In the genomic region with DNA sequence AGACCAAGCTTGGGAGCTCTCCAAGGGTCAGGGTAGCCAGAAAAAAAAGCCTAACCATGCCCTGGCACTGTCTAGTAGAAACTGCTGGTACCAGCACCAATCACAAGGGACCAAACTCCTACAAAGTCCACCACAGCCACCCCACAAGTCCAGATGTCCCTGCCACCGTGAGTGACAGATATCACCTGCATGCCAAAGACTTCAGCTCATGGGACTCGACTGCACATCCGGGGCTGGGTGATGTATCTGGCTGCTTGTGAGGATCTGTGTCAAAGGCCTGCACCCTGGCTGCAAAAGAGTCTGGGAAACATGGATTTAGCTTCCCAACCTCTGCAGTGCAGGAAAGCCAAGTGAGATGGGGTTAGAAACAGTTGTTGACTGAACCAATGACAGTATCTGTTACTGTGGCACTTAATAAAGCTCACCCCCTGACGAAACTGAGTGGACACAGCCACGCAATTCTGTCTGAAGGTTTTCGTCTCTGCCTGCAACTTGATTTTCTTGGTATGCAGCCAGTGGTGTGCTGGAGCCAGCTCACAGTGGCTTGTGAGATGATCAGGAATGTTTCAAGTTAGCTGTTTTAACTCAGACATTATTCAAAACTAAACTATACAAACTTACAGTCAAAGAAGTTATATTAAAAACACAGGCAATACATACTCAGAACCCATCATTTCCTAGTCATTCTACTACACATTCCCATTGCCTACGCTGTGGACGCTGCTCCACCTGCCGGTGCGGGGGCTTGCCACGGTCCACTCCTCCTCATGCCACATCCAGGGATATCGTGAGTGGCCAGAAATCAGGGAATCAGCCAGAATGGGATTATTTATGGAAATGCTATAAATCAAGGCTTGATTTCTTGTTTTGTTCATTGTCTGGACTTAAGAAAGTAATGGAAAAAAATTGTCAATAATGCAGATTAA, we compare ENCODE assay signal across 22 cellular contexts. TPM values are rescaled to one million over a fixed set of nuclear protein-coding genes. Genes with fewer than 3 reads are reported as not detected.
DNase-seq lines count a peak whose midpoint lies in the region; ATAC-seq, FAIRE-seq and TF ChIP-seq lines count a peak whose summit lies in the region.
"Had no signal": no experiment of that assay in that cellular context is flagged by ENCODE, and none has a peak within 500 bp of the region (broad histone marks: within the 10 kb centered on the region; RNA-seq: fewer than 3 reads in every experiment).

No MANE protein-coding gene starts in this region.

- H3K4me1 Mint-ChIP-seq in CD4-positive, alpha-beta memory T cell, result peaks cover 9 to 19% (median 12%) of the 10 kb centered on the region in 4 donors
- H3K4me1 Mint-ChIP-seq: activated naive CD8-positive, alpha-beta T cell treated with anti-CD3 and anti-CD28 coated beads for 36 hours had no signal

- no peak for FAIRE-seq in urothelium cell line (lab: Jason Lieb, UNC)
- FAIRE-seq: GM12891 had no signal

- TF ChIP-seq CTCF in astrocyte of the cerebellum (IDR thresholded peaks at IDR 0.05; ENCODE audit: low read depth, low read length, missing control alignments) (no peak), fibroblast of the aortic adventitia (IDR thresholded peaks at IDR 0.05; ENCODE audit: insufficient read depth, low read length) (peak; percentile 39), spleen (IDR thresholded peaks at IDR 0.05 in 8 of 11, conservative IDR thresholded peaks at IDR 0.05 in 3 of 11) (no peak)

- in situ Hi-C loops in astrocyte of the cerebellum (cut with HindIII; ENCODE audit: low sequenced_read_pairs), result no loop called here

- intact Hi-C loops in spleen (cut with DNase I; ENCODE audit: low total_unique reads), result no loop called here
- intact Hi-C loops in CD4-positive, alpha-beta memory T cell (cut with micrococcal nuclease), result no loop called here

- no peaks in the 10 kb centered on the region for H3K9me3 ChIP-seq in spleen
- H3K9me3 ChIP-seq in CD4-positive, alpha-beta memory T cell (ENCODE audit: control insufficient read depth in 1 of 2, low read length in 2 of 2), result no peaks in the 10 kb centered on the region
- H3K9me3 ChIP-seq: neutrophil had no signal

- H3K4me3 ChIP-seq in astrocyte of the cerebellum (ENCODE audit: low read depth, low read length), result no peak overlapping the region
- no peak overlapping the region for H3K4me3 ChIP-seq in fibroblast of the aortic adventitia (ENCODE audit: low read depth, low read length)
- no peak overlapping the region for H3K4me3 ChIP-seq in spleen
- H3K4me3 ChIP-seq in CD4-positive, alpha-beta memory T cell (ENCODE audit: low read length in 2 of 2), result no peak overlapping the region
- H3K4me3 ChIP-seq: PC-9, smooth muscle cell had no signal

- H3K4me1 ChIP-seq in spleen, result no peaks in the 10 kb centered on the region
- H3K4me1 ChIP-seq in CD4-positive, alpha-beta memory T cell (ENCODE audit: insufficient read depth, low read length), result peaks cover 7% of the 10 kb centered on the region

- no peaks in the 10 kb centered on the region for H3K9me3 Mint-ChIP-seq in CD4-positive, alpha-beta memory T cell
- H3K9me3 Mint-ChIP-seq: activated naive CD8-positive, alpha-beta T cell treated with anti-CD3 and anti-CD28 coated beads for 36 hours; memory B cell had no signal

- H3K4me3 Mint-ChIP-seq in CD4-positive, alpha-beta memory T cell, result peak overlapping the region in 1 of 8 donors; percentile 17
- H3K4me3 Mint-ChIP-seq: activated naive CD8-positive, alpha-beta T cell treated with anti-CD3 and anti-CD28 coated beads for 36 hours; memory B cell had no signal

- no peak for TF ChIP-seq POLR2A in spleen (IDR thresholded peaks at IDR 0.05)

- no peak for ATAC-seq in GM19467 (IDR thresholded peaks at IDR 0.05; ENCODE audit: unreplicated experiment)

- POLR2A ChIA-PET in CD4-positive, alpha-beta memory T cell (lab: Charles Lee; ENCODE audit: partially characterized antibody), result no interaction called here

- H3K27me3 ChIP-seq in spleen (replicated peaks in 1 of 7), result peaks cover 0 to 45% (median 0%) of the 10 kb centered on the region in 7 donors
- H3K27me3 ChIP-seq in CD4-positive, alpha-beta memory T cell (ENCODE audit: insufficient read depth, low read length), result no peaks in the 10 kb centered on the region

- no peak overlapping the region for H3K27ac Mint-ChIP-seq in CD4-positive, alpha-beta memory T cell
- H3K27ac Mint-ChIP-seq: activated naive CD8-positive, alpha-beta T cell treated with anti-CD3 and anti-CD28 coated beads for 36 hours; memory B cell had no signal

- H3K27ac ChIP-seq in spleen, result no peak overlapping the region
- no peak overlapping the region for H3K27ac ChIP-seq in CD4-positive, alpha-beta memory T cell (ENCODE audit: low read depth, low read length)
- H3K27ac ChIP-seq: C4-2B, neutrophil, PC-9 had no signal

- 74 to 91% (median 82%) methylated on average over 12 of the region's 12 CpGs for WGBS in spleen, 5 donors

- peaks cover 31 to 43% of the 10 kb centered on the region in 2 donors for H3K27me3 Mint-ChIP-seq in CD4-positive, alpha-beta memory T cell

- H3K36me3 ChIP-seq in spleen, result no peaks in the 10 kb centered on the region
- no peaks in the 10 kb centered on the region for H3K36me3 ChIP-seq in CD4-positive, alpha-beta memory T cell (ENCODE audit: insufficient read depth, low read length)
- H3K36me3 ChIP-seq: neutrophil had no signal

- DNase-seq in D341Med (ENCODE audit: low spot score) (peak; percentile 15), astrocyte of the cerebellum (ENCODE audit: low read depth) (peak; percentile 52), fibroblast of the aortic adventitia (ENCODE audit: low read depth) (peak; percentile 89), spleen (peak; percentile 45), urothelium cell line (ENCODE audit: low spot score) (no peak), nucleus accumbens (lab: John Stamatoyannopoulos, UW) (no peak)
- no peak for DNase-seq in CD4-positive, alpha-beta memory T cell
- DNase-seq: activated naive CD8-positive, alpha-beta T cell treated with anti-CD3 and anti-CD28 coated beads for 36 hours; dermis blood vessel endothelial cell; EL; foreskin melanocyte; NCI-H1436; NCI-H510A treated with DMSO at 0.1 percent for 48 hours; PC-9; SW 1271 had no signal

- H3K36me3 Mint-ChIP-seq in CD4-positive, alpha-beta memory T cell, result no peaks in the 10 kb centered on the region
- H3K36me3 Mint-ChIP-seq: activated naive CD8-positive, alpha-beta T cell treated with anti-CD3 and anti-CD28 coated beads for 36 hours; memory B cell had no signal

- CTCF ChIA-PET in CD4-positive, alpha-beta memory T cell (lab: Charles Lee; ENCODE audit: partially characterized antibody), result interaction anchor here (1.0 kb wide), 1 partner anchor 350 kb away, joined by 3 read pairs; no protein-coding TSS in a partner anchor

RNA-seq across cellular contexts. Expression of gene ZNF488, which starts 9.2 kb away (rescaled TPM):
- 0.18 and 0.41 TPM in 2 replicates for total RNA-seq in fibroblast of the aortic adventitia (ENCODE audit: low replicate concordance)
- total RNA-seq in spleen, result under 1 TPM in 3 of 7 donors, not detected in 4; 0.09 to 0.26 (median 0.13) TPM
- under 1 TPM in 1 of 3 donors, not detected in 2; 0.02 TPM for polyA plus RNA-seq in spleen
- total RNA-seq in CD4-positive, alpha-beta memory T cell, result not detected
- polyA plus RNA-seq in CD4-positive, alpha-beta memory T cell, result under 1 TPM in 1 of 2 donors, not detected in 1; 0.20 TPM
- polyA plus RNA-seq: smooth muscle cell had no signal

RNA-seq across cellular contexts. Expression of gene RBP3, which starts 26.7 kb away (rescaled TPM):
- total RNA-seq in fibroblast of the aortic adventitia (ENCODE audit: low replicate concordance) (not detected in 2 replicates), spleen (not detected)
- not detected for polyA plus RNA-seq in spleen
- not detected for total RNA-seq in CD4-positive, alpha-beta memory T cell
- not detected for polyA plus RNA-seq in CD4-positive, alpha-beta memory T cell
- total RNA-seq: activated naive CD8-positive, alpha-beta T cell treated with anti-CD3 and anti-CD28 coated beads for 36 hours; dermis blood vessel endothelial cell; LHCN-M2; PC-9; smooth muscle cell had no signal
- polyA plus RNA-seq: smooth muscle cell had no signal

RNA-seq across cellular contexts. Expression of gene GDF2, which starts 52.6 kb away (rescaled TPM):
- total RNA-seq in fibroblast of the aortic adventitia (ENCODE audit: low replicate concordance), result not detected in 2 replicates
- not detected for total RNA-seq in spleen
- polyA plus RNA-seq in spleen, result not detected
- not detected for total RNA-seq in CD4-positive, alpha-beta memory T cell
- not detected for polyA plus RNA-seq in CD4-positive, alpha-beta memory T cell
- total RNA-seq: activated naive CD8-positive, alpha-beta T cell treated with anti-CD3 and anti-CD28 coated beads for 36 hours; dermis blood vessel endothelial cell; LHCN-M2; PC-9; smooth muscle cell had no signal
- polyA plus RNA-seq: smooth muscle cell had no signal

Comparison
In these comparisons a context has a peak if more than half of its experiments do, and no peak if none do; other contexts are left out.
1. DNase-seq: peak in D341Med (single experiment), astrocyte of the cerebellum (single experiment), fibroblast of the aortic adventitia (single experiment) and spleen (single experiment); none in urothelium cell line (single experiment), CD4-positive, alpha-beta memory T cell (0 of 5) and nucleus accumbens (0 of 56).